ENCODE assay signal across 27 cellular contexts in genomic region chr17:7721612-7722011, GRCh38. TPM values are rescaled to one million over a fixed set of nuclear protein-coding genes. Genes with fewer than 3 reads are reported as not detected.
"Had no signal": no experiment of that assay in that cellular context is flagged by ENCODE, and none has a peak within 500 bp of the region (broad histone marks: within the 10 kb centered on the region; RNA-seq: fewer than 3 reads in every experiment).

No MANE protein-coding gene starts in this region.

- H2AFZ ChIP-seq: parathyroid adenoma had no signal

- H3K36me3 Mint-ChIP-seq: natural killer cell had no signal

- H3K27me3 ChIP-seq: right atrium auricular region, thyroid gland, vagina had no signal

- H3K9me3 ChIP-seq: esophagus squamous epithelium, heart right ventricle, lower lobe of right lung, neutrophil, prostate gland, right atrium auricular region, stomach, thyroid gland, vagina had no signal

- H3K4me1 ChIP-seq: prostate gland had no signal

- H3K27ac ChIP-seq: coronary artery, esophagus squamous epithelium, heart right ventricle, lower lobe of right lung, neutrophil, parathyroid adenoma, prostate gland, right atrium auricular region, stomach, thyroid gland, vagina had no signal

- H3K27ac Mint-ChIP-seq: natural killer cell; stimulated activated effector memory CD8-positive, alpha-beta T cell treated with anti-CD3 and anti-CD28 coated beads, Interleukin-12 subunit alpha, Interleukin-12 subunit beta, amount 100 ng/mL, for 72 hours had no signal

- H3K9me3 Mint-ChIP-seq: natural killer cell; stimulated activated effector memory CD8-positive, alpha-beta T cell treated with anti-CD3 and anti-CD28 coated beads, Interleukin-12 subunit alpha, Interleukin-12 subunit beta, amount 100 ng/mL, for 72 hours had no signal

- H3K79me2 ChIP-seq: parathyroid adenoma had no signal

- H3K4me3 ChIP-seq: coronary artery, esophagus squamous epithelium, heart right ventricle, lower lobe of right lung, prostate gland, right atrium auricular region, stomach, thyroid gland, vagina had no signal

- DNase-seq: dermis blood vessel endothelial cell; effector memory CD4-positive, alpha-beta T cell; erythroblast; esophagus squamous epithelium; foreskin melanocyte; glutamatergic neuron; heart right ventricle; hippocampal formation; kidney glomerular epithelial cell; left colon; left ventricle myocardium superior; lower lobe of right lung; natural killer cell; stimulated activated CD4-positive, alpha-beta T cell treated with anti-CD3 and anti-CD28 coated beads, Interleukin-2, amount 100 ng/mL, for 24 hours; stimulated activated CD4-positive, alpha-beta T cell treated with anti-CD3 and anti-CD28 coated beads, Interleukin-4, amount 100 ng/mL, for 24 hours; stimulated activated naive CD4-positive, alpha-beta T cell treated with Interleukin-2 at 50 U/mL for 16 hours; stomach; thyroid gland; trophoblast cell had no signal

- H3K4me3 Mint-ChIP-seq: natural killer cell; stimulated activated effector memory CD8-positive, alpha-beta T cell treated with anti-CD3 and anti-CD28 coated beads, Interleukin-12 subunit alpha, Interleukin-12 subunit beta, amount 100 ng/mL, for 72 hours had no signal

- H3K36me3 ChIP-seq: esophagus squamous epithelium, heart right ventricle, lower lobe of right lung, neutrophil, prostate gland, right atrium auricular region, stomach, thyroid gland, vagina had no signal

- ATAC-seq: heart right ventricle; left colon; left ventricle myocardium superior; lower lobe of right lung; natural killer cell; sciatic nerve; stimulated activated effector memory CD8-positive, alpha-beta T cell treated with anti-CD3 and anti-CD28 coated beads, Interleukin-12 subunit alpha, Interleukin-12 subunit beta, amount 100 ng/mL, for 72 hours had no signal

RNA-seq across cellular contexts. Expression of gene DNAH2, which starts 4.1 kb away (rescaled TPM):
- total RNA-seq: dermis blood vessel endothelial cell had no signal

RNA-seq across cellular contexts. Expression of gene EFNB3, which starts 16.6 kb away (rescaled TPM):
- total RNA-seq: natural killer cell had no signal
